18 cellular contexts compared by ENCODE assay signal in genomic region chr20:25637247-25637646, GRCh38. TPM values are rescaled to one million over a fixed set of nuclear protein-coding genes. Genes with fewer than 3 reads are reported as not detected.
DNase-seq lines count a peak whose midpoint lies in the region; ATAC-seq, FAIRE-seq and TF ChIP-seq lines count a peak whose summit lies in the region.
"Had no signal": no experiment of that assay in that cellular context is flagged by ENCODE, and none has a peak within 500 bp of the region (broad histone marks: within the 10 kb centered on the region; RNA-seq: fewer than 3 reads in every experiment).

No MANE protein-coding gene starts in this region.

- no peak for TF ChIP-seq CTCF in endodermal cell (conservative IDR thresholded peaks at IDR 0.05)

- no peaks in the 10 kb centered on the region for H3K4me1 ChIP-seq in endodermal cell (ENCODE audit: control insufficient read depth, insufficient read depth, low read length)
- H3K4me1 ChIP-seq: BE2C had no signal

- H3K36me3 ChIP-seq in endodermal cell (ENCODE audit: control insufficient read depth, insufficient read depth, low read length), result peaks cover 17% of the 10 kb centered on the region
- H3K36me3 ChIP-seq: BE2C, HAP-1 had no signal

- H3K27me3 Mint-ChIP-seq in endodermal cell (ENCODE audit: insufficient read depth), result no peaks in the 10 kb centered on the region
- H3K27me3 Mint-ChIP-seq: CD4-positive, alpha-beta memory T cell had no signal

- H3K27ac ChIP-seq in endodermal cell (ENCODE audit: low read depth, low read length), result no peak overlapping the region
- H3K27ac ChIP-seq: C4-2B had no signal

- no peaks in the 10 kb centered on the region for H3K27me3 ChIP-seq in endodermal cell (ENCODE audit: control insufficient read depth, insufficient read depth, low read length, poor library complexity, severe bottlenecking)
- H3K27me3 ChIP-seq: BE2C had no signal

- DNase-seq in Caki2 (ENCODE audit: low read depth) (peak; percentile 41), H54 (ENCODE audit: insufficient read length, low spot score) (no peak), OCI-M1 (lab: John Stamatoyannopoulos, UW) (peak; percentile 12), endodermal cell (no peak), NCI-H526 treated with DMSO at 0.1 percent for 48 hours (lab: John Stamatoyannopoulos, UW) (no peak)
- no peak for DNase-seq in stimulated activated CD4-positive, alpha-beta T cell treated with anti-CD3 and anti-CD28 coated beads, Interleukin-4, amount 100 ng/mL, for 4 hours
- DNase-seq: BE2C; CD4-positive, alpha-beta memory T cell; DMS79; GOT3; HFFc6 had no signal

- FAIRE-seq in H54 (lab: Jason Lieb, UNC), result peak; percentile 36
- FAIRE-seq: D721Med, GM12878, GM18507, HTR-8/SVneo had no signal

- peak overlapping the region; percentile 41 for H3K4me3 ChIP-seq in endodermal cell (ENCODE audit: low read length)
- H3K4me3 ChIP-seq: GM12878, HAP-1 had no signal

- peaks cover 51% of the 10 kb centered on the region for H3K9me3 ChIP-seq in endodermal cell (ENCODE audit: control insufficient read depth, low read length)
- H3K9me3 ChIP-seq: BE2C, HAP-1 had no signal

- no peaks in the 10 kb centered on the region for H3K4me1 Mint-ChIP-seq in endodermal cell

- 96 to 97% methylated on average over 2 of the region's 2 CpGs for WGBS in endodermal cell (ENCODE audit: insufficient coverage in 1 of 2, insufficient read length in 1 of 2), 2 experiments

- ATAC-seq in GM19467 (IDR thresholded peaks at IDR 0.05; ENCODE audit: unreplicated experiment), result no peak
- ATAC-seq: GM12878 had no signal

- no peak overlapping the region for H3K27ac Mint-ChIP-seq in endodermal cell
- H3K27ac Mint-ChIP-seq: CD4-positive, alpha-beta memory T cell; HFFc6 had no signal

- H3K4me3 Mint-ChIP-seq in endodermal cell, result no peak overlapping the region
- H3K4me3 Mint-ChIP-seq: CD4-positive, alpha-beta memory T cell; HFFc6 had no signal

- H3K9ac ChIP-seq in endodermal cell (ENCODE audit: extremely low read depth, low read length, poor library complexity, severe bottlenecking), result no peak overlapping the region

- H3K9me3 Mint-ChIP-seq in endodermal cell, result peaks cover 36% of the 10 kb centered on the region

- no peak for TF ChIP-seq POLR2A in H54 (IDR thresholded peaks at IDR 0.05; ENCODE audit: low read depth, low read length)

- H3K36me3 Mint-ChIP-seq in endodermal cell (ENCODE audit: low read depth), result peaks cover 47% of the 10 kb centered on the region

- in situ Hi-C loops in Caki2 (cut with HindIII; ENCODE audit: low pct_unique_long_range_greater_than_20kb, low sequenced_read_pairs), result no loop called here

RNA-seq across cellular contexts. Expression of gene NANP, which starts 13.4 kb away (rescaled TPM):
- 2.7 and 4.3 TPM in 2 replicates for total RNA-seq in Caki2 (2014; rRNA removed; shearing (Covaris generic); ENCODE audit: low replicate concordance)
- 10 to 100 TPM in 1 of 2 donors, 1 to 10 TPM in 1; 6.5 to 10.4 TPM for total RNA-seq in endodermal cell
- 5.9 TPM for polyA plus RNA-seq in endodermal cell (2013, experiment 1 of 2)
- polyA plus RNA-seq in endodermal cell (2013, experiment 2 of 2), result 4.6 TPM

RNA-seq across cellular contexts. Expression of gene NINL, which starts 51.9 kb away (rescaled TPM):
- total RNA-seq in Caki2 (2014; rRNA removed; shearing (Covaris generic); ENCODE audit: low replicate concordance), result 9.2 and 12.9 TPM in 2 replicates
- 100 to 1,000 TPM in 1 of 2 donors, 10 to 100 TPM in 1; 78.5 to 101 TPM for total RNA-seq in endodermal cell
- polyA plus RNA-seq in endodermal cell (2013, experiment 1 of 2), result 48.7 TPM
- 43.3 TPM for polyA plus RNA-seq in endodermal cell (2013, experiment 2 of 2)

RNA-seq across cellular contexts. Expression of gene ZNF337, which starts 59.4 kb away (rescaled TPM):
- total RNA-seq in Caki2 (2014; rRNA removed; shearing (Covaris generic); ENCODE audit: low replicate concordance), result 12.2 and 23.3 TPM in 2 replicates
- total RNA-seq in endodermal cell, result 10 to 100 TPM; 14.2 to 14.5 TPM
- polyA plus RNA-seq in endodermal cell (2013, experiment 1 of 2), result 14.3 TPM
- polyA plus RNA-seq in endodermal cell (2013, experiment 2 of 2), result 13.1 TPM

Comparison
In these comparisons a context has a peak if more than half of its experiments do, and no peak if none do; other contexts are left out.
1. DNase-seq: peak in Caki2 (single experiment) and OCI-M1 (single experiment); none in H54 (single experiment), endodermal cell (single experiment), stimulated activated CD4-positive, alpha-beta T cell treated with anti-CD3 and anti-CD28 coated beads, Interleukin-4, amount 100 ng/mL, for 4 hours (0 of 2) and NCI-H526 treated with DMSO at 0.1 percent for 48 hours (single experiment).